ENCODE assay signal across 20 cellular contexts in genomic region chr16:64363039-64363438, GRCh38.
A peak's percentile ranks its signal among the peaks of the same experiment; 100 is the strongest.
DNase-seq lines count a peak whose midpoint lies in the region; ATAC-seq and TF ChIP-seq lines count a peak whose summit lies in the region.
"Had no signal": no experiment of that assay in that cellular context is flagged by ENCODE, and none has a peak within 500 bp of the region (broad histone marks: within the 10 kb centered on the region; RNA-seq: fewer than 3 reads in every experiment).

No MANE protein-coding gene starts in this region.

- peak; percentile 53 for DNase-seq in adipocyte (ENCODE audit: low read depth)
- peak; percentile 11 for DNase-seq in fibroblast of pulmonary artery (ENCODE audit: low read depth)
- DNase-seq in DMS79 (lab: John Stamatoyannopoulos, UW): no peak
- no peak for DNase-seq in stimulated activated naive CD4-positive, alpha-beta T cell treated with Interleukin-2 at 50 U/mL for 16 hours (lab: John Stamatoyannopoulos, UW)
- DNase-seq: CD4-positive, alpha-beta T cell; DMS53; Kasumi-1; NCI-H1092 treated with DMSO at 0.1 percent for 48 hours; NCI-H1436; NCI-H1930; NCI-H446; NCI-H524 treated with DMSO at 0.1 percent for 48 hours; NCI-H774; SIG-M5 had no signal

- H3K4me3 ChIP-seq in ACC112 (ENCODE audit: low read depth, low read length): no peak overlapping the region; the same call in 1 of the 2 replicates
- H3K4me3 ChIP-seq in adipocyte (ENCODE audit: low read length): no peak overlapping the region
- no peak overlapping the region for H3K4me3 ChIP-seq in fibroblast of pulmonary artery (replicated peaks; ENCODE audit: low read depth, low read length)
- H3K4me3 ChIP-seq: BLaER1, K562, SK-N-MC had no signal

- no peaks in the 10 kb centered on the region for H3K36me3 Mint-ChIP-seq in nephron (ENCODE audit: low read depth)

- H3K9me3 Mint-ChIP-seq in nephron: no peaks in the 10 kb centered on the region

- H3K27ac ChIP-seq in ACC112 (ENCODE audit: low read depth, low read length): peak overlapping the region; percentile 30; the same call in 1 of the 2 replicates
- H3K27ac ChIP-seq: BLaER1, SK-N-MC had no signal

- H3K4me3 Mint-ChIP-seq in nephron: no peak overlapping the region
- H3K4me3 Mint-ChIP-seq: CD4-positive, alpha-beta T cell had no signal

- peak overlapping the region in 2 of 3 experiments; percentile 2 for H3K27ac Mint-ChIP-seq in nephron
- H3K27ac Mint-ChIP-seq: CD4-positive, alpha-beta T cell had no signal

- H3K79me2 ChIP-seq in ACC112 (ENCODE audit: control insufficient read depth, insufficient read depth, low read length, unreplicated experiment): no peaks in the 10 kb centered on the region

- no peak overlapping the region for H3K9ac ChIP-seq in adipocyte (ENCODE audit: low read length)
- H3K9ac ChIP-seq: BLaER1 had no signal

- peak overlapping the region; percentile 61 for H2AFZ ChIP-seq in ACC112 (ENCODE audit: low read length, unreplicated experiment)

- no peaks in the 10 kb centered on the region for H3K27me3 Mint-ChIP-seq in nephron (ENCODE audit: low read depth)
- H3K27me3 Mint-ChIP-seq: CD4-positive, alpha-beta T cell had no signal

- TF ChIP-seq CTCF in fibroblast of pulmonary artery (IDR thresholded peaks at IDR 0.05; ENCODE audit: low read length, missing control alignments) (no peak), nephron (IDR thresholded peaks at IDR 0.05; ENCODE audit: unreplicated experiment in 3 of 3) (no peak)

- peaks cover 28% of the 10 kb centered on the region for H3K4me1 Mint-ChIP-seq in nephron

- peaks cover 37% of the 10 kb centered on the region for H3K4me1 ChIP-seq in ACC112 (ENCODE audit: control insufficient read depth, insufficient read depth, low read length, unreplicated experiment)
- H3K4me1 ChIP-seq in adipocyte (ENCODE audit: control insufficient read depth, insufficient read depth, low read length): peaks cover 36% of the 10 kb centered on the region
- H3K4me1 ChIP-seq: BLaER1 had no signal

- ATAC-seq in HG02981 (IDR thresholded peaks at IDR 0.05; ENCODE audit: unreplicated experiment): no peak
- ATAC-seq: K562 had no signal

- H3K9me3 ChIP-seq in adipocyte (ENCODE audit: control insufficient read depth, low read length): no peaks in the 10 kb centered on the region
- H3K9me3 ChIP-seq: BLaER1 had no signal

- no peaks in the 10 kb centered on the region for H3K27me3 ChIP-seq in ACC112 (ENCODE audit: insufficient read depth, low read length)
- no peaks in the 10 kb centered on the region for H3K27me3 ChIP-seq in adipocyte (replicated peaks; ENCODE audit: control insufficient read depth, insufficient read depth, low read length)
- H3K27me3 ChIP-seq: BLaER1 had no signal

- H3K36me3 ChIP-seq in ACC112 (ENCODE audit: insufficient read depth, low read length) (no peaks in the 10 kb centered on the region), adipocyte (ENCODE audit: control insufficient read depth, insufficient read depth, low read length, severe bottlenecking) (no peaks in the 10 kb centered on the region)
- H3K36me3 ChIP-seq: BLaER1 had no signal

Comparison
In these comparisons a context has a peak if more than half of its experiments do, and no peak if none do; other contexts are left out.
1. DNase-seq: peak in adipocyte (single experiment) and fibroblast of pulmonary artery (single experiment); none in DMS79 (single experiment) and stimulated activated naive CD4-positive, alpha-beta T cell treated with Interleukin-2 at 50 U/mL for 16 hours (single experiment).